ENCODE assay signal across 9 cellular contexts in the genomic region with DNA sequence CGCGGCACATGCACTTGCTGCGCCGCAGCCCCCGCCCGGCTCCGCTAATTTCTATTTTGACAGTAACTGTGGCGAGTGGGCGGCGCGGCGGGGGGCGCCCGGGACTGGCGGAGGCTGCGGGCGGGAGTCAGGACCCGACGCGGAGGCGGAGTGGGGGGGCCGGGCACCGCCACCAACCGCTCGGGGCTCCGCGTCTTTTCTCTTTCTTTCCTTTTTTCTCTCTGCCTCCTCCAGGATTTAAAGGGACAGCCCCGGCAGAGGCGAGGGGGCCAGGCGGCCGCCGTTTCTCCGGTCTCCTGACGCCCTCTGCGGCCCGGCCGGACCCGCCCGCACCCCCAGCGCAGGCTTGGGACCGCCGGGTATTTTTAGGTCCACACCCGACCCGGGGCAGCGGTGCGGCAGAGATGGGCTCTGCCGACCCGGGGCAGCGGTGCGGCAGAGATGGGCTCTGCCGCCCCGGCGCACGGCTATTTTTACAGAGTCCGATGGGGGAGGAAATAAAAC. TPM values are rescaled to one million over a fixed set of nuclear protein-coding genes. Genes with fewer than 3 reads are reported as not detected.
DNase-seq lines count a peak whose midpoint lies in the region; ATAC-seq and TF ChIP-seq lines count a peak whose summit lies in the region.
"Had no signal": no experiment of that assay in that cellular context is flagged by ENCODE, and none has a peak within 500 bp of the region (broad histone marks: within the 10 kb centered on the region; RNA-seq: fewer than 3 reads in every experiment).

No MANE protein-coding gene starts in this region.

- peaks cover 76% of the 10 kb centered on the region for H3K27me3 Mint-ChIP-seq in activated CD8-positive, alpha-beta memory T cell treated with anti-CD3 and anti-CD28 coated beads, Interleukin-2, amount 10 ng/mL, durations not matched to agents 7 days and 5 days

- no peak for TF ChIP-seq POLR2A in gastroesophageal sphincter (IDR thresholded peaks at IDR 0.05)

- H3K27ac ChIP-seq in HUES48 (ENCODE audit: low read depth, low read length) (peak overlapping the region; percentile 23), gastroesophageal sphincter (peak overlapping the region; percentile 45 to 93 (median 87))
- H3K27ac ChIP-seq: 22Rv1 had no signal

- H3K9me3 Mint-ChIP-seq in activated CD8-positive, alpha-beta memory T cell treated with anti-CD3 and anti-CD28 coated beads, Interleukin-2, amount 10 ng/mL, durations not matched to agents 7 days and 5 days (ENCODE audit: low read depth): no peaks in the 10 kb centered on the region

- no peak for TF ChIP-seq EP300 in gastroesophageal sphincter (IDR thresholded peaks at IDR 0.05)

- peak overlapping the region; percentile 44 for H3K4me3 Mint-ChIP-seq in activated CD8-positive, alpha-beta memory T cell treated with anti-CD3 and anti-CD28 coated beads, Interleukin-2, amount 10 ng/mL, durations not matched to agents 7 days and 5 days

- DNase-seq in DMS 273 (lab: John Stamatoyannopoulos, UW; ENCODE audit: unreplicated experiment) (peak; percentile 78), DMS 273 treated with DMSO at 0.1 percent for 48 hours (lab: John Stamatoyannopoulos, UW) (no peak), nucleus accumbens (lab: John Stamatoyannopoulos, UW) (peak in 33 of 56 donors; percentile 11 to 67 (median 41))
- DNase-seq in activated CD8-positive, alpha-beta memory T cell treated with anti-CD3 and anti-CD28 coated beads, Interleukin-2, amount 10 ng/mL, durations not matched to agents 7 days and 5 days: no peak

- no peak overlapping the region for H3K27ac Mint-ChIP-seq in activated CD8-positive, alpha-beta memory T cell treated with anti-CD3 and anti-CD28 coated beads, Interleukin-2, amount 10 ng/mL, durations not matched to agents 7 days and 5 days

- H3K27me3 ChIP-seq in HUES48 (ENCODE audit: control insufficient read depth, insufficient read depth, low read length) (peaks cover 77% of the 10 kb centered on the region), gastroesophageal sphincter (peaks cover 31% of the 10 kb centered on the region)

- CTCF ChIA-PET in activated CD8-positive, alpha-beta memory T cell treated with anti-CD3 and anti-CD28 coated beads, Interleukin-2, amount 10 ng/mL, durations not matched to agents 7 days and 5 days (lab: Charles Lee): interaction anchor here (1.4 kb wide), 1 partner anchor 35 kb away, joined by 4 read pairs; no protein-coding TSS in a partner anchor

- H3K4me1 Mint-ChIP-seq in activated CD8-positive, alpha-beta memory T cell treated with anti-CD3 and anti-CD28 coated beads, Interleukin-2, amount 10 ng/mL, durations not matched to agents 7 days and 5 days: peaks cover 16% of the 10 kb centered on the region

- peak; percentile 13 for ATAC-seq in activated CD8-positive, alpha-beta memory T cell treated with anti-CD3 and anti-CD28 coated beads, Interleukin-2, amount 10 ng/mL, durations not matched to agents 7 days and 5 days
- ATAC-seq in gastroesophageal sphincter (peak; percentile 66), GM21737 (IDR thresholded peaks at IDR 0.05; ENCODE audit: unreplicated experiment) (no peak)
- ATAC-seq in activated CD4-positive, CD25-positive, alpha-beta regulatory T cell treated with anti-CD3 and anti-CD28 coated beads, Interleukin-2, amount 50 U/mL, for 24 hours: no peak

- no CpG with 5 or more reads among the region's 55 CpGs for WGBS in gastroesophageal sphincter (ENCODE audit: low coverage in 1 of 2), 2 donors

- H3K36me3 ChIP-seq in HUES48 (ENCODE audit: control insufficient read depth, insufficient read depth, low read length) (no peaks in the 10 kb centered on the region), gastroesophageal sphincter (no peaks in the 10 kb centered on the region)

- peaks cover 3% of the 10 kb centered on the region for H3K36me3 Mint-ChIP-seq in activated CD8-positive, alpha-beta memory T cell treated with anti-CD3 and anti-CD28 coated beads, Interleukin-2, amount 10 ng/mL, durations not matched to agents 7 days and 5 days

- H3K4me3 ChIP-seq in HUES48 (ENCODE audit: low read depth, low read length) (peak overlapping the region; percentile 82), gastroesophageal sphincter (peak overlapping the region; percentile 73 to 77)

- no peak overlapping the region for H3K9ac ChIP-seq in HUES48 (ENCODE audit: low read depth, low read length)

- TF ChIP-seq CTCF in gastroesophageal sphincter (IDR thresholded peaks at IDR 0.05): peak in 2 of 4 experiments; percentile 7 to 57

- H3K4me1 ChIP-seq in HUES48 (ENCODE audit: control insufficient read depth, insufficient read depth, low read length) (peaks cover 12% of the 10 kb centered on the region), gastroesophageal sphincter (peaks cover 0 to 37% (median 9%) of the 10 kb centered on the region in 3 donors)

- H3K9me3 ChIP-seq in HUES48 (ENCODE audit: control insufficient read depth, insufficient read depth, low read length): no peaks in the 10 kb centered on the region
- no peaks in the 10 kb centered on the region for H3K9me3 ChIP-seq in gastroesophageal sphincter

RNA-seq across cellular contexts. Expression of gene ZBTB7C, which starts 0.5 kb away (rescaled TPM):
- total RNA-seq in activated CD8-positive, alpha-beta memory T cell treated with anti-CD3 and anti-CD28 coated beads, Interleukin-2, amount 10 ng/mL, durations not matched to agents 7 days and 5 days: under 1 TPM in 1 of 2 experiments, not detected in 1; 0.09 TPM
- total RNA-seq in gastroesophageal sphincter: 10 to 100 TPM in 3 of 4 donors, 1 to 10 TPM in 1; 7.8 to 15.4 (median 11.8) TPM

Comparison
In these comparisons a context has a peak if more than half of its experiments do, and no peak if none do; other contexts are left out.
1. DNase-seq: peak in DMS 273 (single experiment) and nucleus accumbens (33 of 56); none in DMS 273 treated with DMSO at 0.1 percent for 48 hours (single experiment) and activated CD8-positive, alpha-beta memory T cell treated with anti-CD3 and anti-CD28 coated beads, Interleukin-2, amount 10 ng/mL, durations not matched to agents 7 days and 5 days (single experiment).
2. ATAC-seq: peak in activated CD8-positive, alpha-beta memory T cell treated with anti-CD3 and anti-CD28 coated beads, Interleukin-2, amount 10 ng/mL, durations not matched to agents 7 days and 5 days (single experiment) and gastroesophageal sphincter (single experiment); none in activated CD4-positive, CD25-positive, alpha-beta regulatory T cell treated with anti-CD3 and anti-CD28 coated beads, Interleukin-2, amount 50 U/mL, for 24 hours (0 of 2) and GM21737 (single experiment).
3. RNA of gene ZBTB7C, which starts 0.5 kb away (total RNA-seq): 7.8 to 15.4 TPM in gastroesophageal sphincter; 0.09 TPM in activated CD8-positive, alpha-beta memory T cell treated with anti-CD3 and anti-CD28 coated beads, Interleukin-2, amount 10 ng/mL, durations not matched to agents 7 days and 5 days; every median in the first group is over 4 times any median in the second.